In the genomic region with DNA sequence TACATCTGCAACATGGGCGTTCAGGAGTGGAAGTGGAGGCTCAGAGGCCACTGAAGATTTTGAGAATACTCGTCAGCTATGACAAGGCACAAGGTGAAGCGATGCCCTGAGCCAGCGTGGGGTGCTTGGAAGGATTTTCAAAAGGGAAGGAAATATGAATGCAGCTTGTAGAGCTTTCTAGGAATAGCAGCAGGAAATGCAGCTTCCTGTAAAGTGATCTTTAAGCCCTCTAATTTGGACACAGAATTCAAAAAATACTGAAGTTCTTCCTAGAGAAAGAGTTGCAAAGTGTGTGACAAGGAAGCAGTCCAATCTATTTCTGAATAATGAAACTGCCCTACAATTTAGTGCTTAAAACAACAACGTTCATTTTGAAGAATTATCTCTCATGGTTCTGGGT, we compare ENCODE assay signal across 25 cellular contexts. TPM values are rescaled to one million over a fixed set of nuclear protein-coding genes. Genes with fewer than 3 reads are reported as not detected.
A peak's percentile ranks its signal among the peaks of the same experiment; 100 is the strongest.
DNase-seq lines count a peak whose midpoint lies in the region; ATAC-seq and TF ChIP-seq lines count a peak whose summit lies in the region.
"Had no signal": no experiment of that assay in that cellular context is flagged by ENCODE, and none has a peak within 500 bp of the region (broad histone marks: within the 10 kb centered on the region; RNA-seq: fewer than 3 reads in every experiment).

No MANE protein-coding gene starts in this region.

- no peak for DNase-seq in T-helper 2 cell treated with Interferon-gamma antibody and Interleukin-4, amounts not matched to agents 5 μg/mL and 100 μg/mL, for 36 hours (ENCODE audit: low spot score)
- DNase-seq in T-helper 2 cell (no peak), GF-D8 (lab: John Stamatoyannopoulos, UW) (peak; percentile 61), left lobe of liver (ENCODE audit: low spot score) (no peak), GM10266 (ENCODE audit: extremely low spot score) (no peak)
- DNase-seq: activated CD4-positive, alpha-beta T cell treated with anti-CD3 and anti-CD28 coated beads, Interleukin-2, amount 50 U/mL, for 1 hour; activated effector memory CD4-positive, alpha-beta T cell treated with Interleukin-2 at 50 U/mL for 16 hours; CD4-positive, alpha-beta T cell; dorsolateral prefrontal cortex; EL; H7; left ventricle myocardium inferior; MG63; midbrain; naive thymus-derived CD4-positive, alpha-beta T cell; NCI-H1436; NCI-H345; NCI-H748 treated with DMSO at 0.1 percent for 48 hours; T-cell had no signal

- H3K27me3 Mint-ChIP-seq in T-helper 2 cell treated with Interferon-gamma antibody and Interleukin-4, amounts not matched to agents 5 μg/mL and 100 μg/mL, for 36 hours (ENCODE audit: low read depth) = peaks cover 25% of the 10 kb centered on the region
- H3K27me3 Mint-ChIP-seq in T-helper 1 cell treated with Interleukin-12 subunit alpha and Interleukin-12 subunit beta and Interleukin-4 antibody, amounts not matched to agents 30 μg/mL and 1 μg/mL, for 36 hours (ENCODE audit: low read depth) = peaks cover 20% of the 10 kb centered on the region
- H3K27me3 Mint-ChIP-seq: CD4-positive, alpha-beta T cell; central memory CD8-positive, alpha-beta T cell; IgD-negative memory B cell had no signal

- H3K4me3 Mint-ChIP-seq in T-helper 2 cell treated with Interferon-gamma antibody and Interleukin-4, amounts not matched to agents 5 μg/mL and 100 μg/mL, for 36 hours = peak overlapping the region; percentile 31
- peak overlapping the region; percentile 35 for H3K4me3 Mint-ChIP-seq in T-helper 1 cell treated with Interleukin-12 subunit alpha and Interleukin-12 subunit beta and Interleukin-4 antibody, amounts not matched to agents 30 μg/mL and 1 μg/mL, for 36 hours
- H3K4me3 Mint-ChIP-seq: CD4-positive, alpha-beta T cell; central memory CD8-positive, alpha-beta T cell; IgD-negative memory B cell; stimulated activated naive CD8-positive, alpha-beta T cell treated with anti-CD3 and anti-CD28 coated beads, Interleukin-15, Interleukin-2, amounts not matched to agents 100 ng/mL and 50 ng/mL, for 24 hours; T-cell had no signal

- H3K4me1 Mint-ChIP-seq in T-helper 2 cell treated with Interferon-gamma antibody and Interleukin-4, amounts not matched to agents 5 μg/mL and 100 μg/mL, for 36 hours (ENCODE audit: low read depth) = peaks cover 15% of the 10 kb centered on the region
- H3K4me1 Mint-ChIP-seq in T-helper 1 cell treated with Interleukin-12 subunit alpha and Interleukin-12 subunit beta and Interleukin-4 antibody, amounts not matched to agents 30 μg/mL and 1 μg/mL, for 36 hours (ENCODE audit: low read depth) = peaks cover 16% of the 10 kb centered on the region
- H3K4me1 Mint-ChIP-seq: central memory CD8-positive, alpha-beta T cell had no signal

- H3K36me3 Mint-ChIP-seq in T-helper 2 cell treated with Interferon-gamma antibody and Interleukin-4, amounts not matched to agents 5 μg/mL and 100 μg/mL, for 36 hours (ENCODE audit: low read depth) = no peaks in the 10 kb centered on the region
- H3K36me3 Mint-ChIP-seq in T-helper 1 cell treated with Interleukin-12 subunit alpha and Interleukin-12 subunit beta and Interleukin-4 antibody, amounts not matched to agents 30 μg/mL and 1 μg/mL, for 36 hours (ENCODE audit: low read depth) = no peaks in the 10 kb centered on the region
- H3K36me3 Mint-ChIP-seq: naive thymus-derived CD4-positive, alpha-beta T cell; T-cell had no signal

- no peak overlapping the region for H3K27ac Mint-ChIP-seq in T-helper 2 cell treated with Interferon-gamma antibody and Interleukin-4, amounts not matched to agents 5 μg/mL and 100 μg/mL, for 36 hours
- H3K27ac Mint-ChIP-seq in T-helper 1 cell treated with Interleukin-12 subunit alpha and Interleukin-12 subunit beta and Interleukin-4 antibody, amounts not matched to agents 30 μg/mL and 1 μg/mL, for 36 hours = peak overlapping the region; percentile 53
- H3K27ac Mint-ChIP-seq: CD4-positive, alpha-beta T cell; IgD-negative memory B cell; stimulated activated naive CD8-positive, alpha-beta T cell treated with anti-CD3 and anti-CD28 coated beads, Interleukin-15, Interleukin-2, amounts not matched to agents 100 ng/mL and 50 ng/mL, for 24 hours had no signal

- TF ChIP-seq CTCF in GM10266 (IDR thresholded peaks at IDR 0.05; ENCODE audit: control insufficient read depth, insufficient read depth, low read depth, missing control alignments) = no peak

- no peaks in the 10 kb centered on the region for H3K9me3 Mint-ChIP-seq in T-helper 2 cell treated with Interferon-gamma antibody and Interleukin-4, amounts not matched to agents 5 μg/mL and 100 μg/mL, for 36 hours
- no peaks in the 10 kb centered on the region for H3K9me3 Mint-ChIP-seq in T-helper 1 cell treated with Interleukin-12 subunit alpha and Interleukin-12 subunit beta and Interleukin-4 antibody, amounts not matched to agents 30 μg/mL and 1 μg/mL, for 36 hours
- H3K9me3 Mint-ChIP-seq: CD4-positive, alpha-beta T cell; central memory CD8-positive, alpha-beta T cell; IgD-negative memory B cell; stimulated activated naive CD8-positive, alpha-beta T cell treated with anti-CD3 and anti-CD28 coated beads, Interleukin-15, Interleukin-2, amounts not matched to agents 100 ng/mL and 50 ng/mL, for 24 hours; T-cell had no signal

- ATAC-seq in left lobe of liver = peak; percentile 38
- no peak for ATAC-seq in HG02571 (IDR thresholded peaks at IDR 0.05; ENCODE audit: unreplicated experiment)
- no peak for ATAC-seq in GM19395 (IDR thresholded peaks at IDR 0.05; ENCODE audit: unreplicated experiment)
- ATAC-seq: naive thymus-derived CD4-positive, alpha-beta T cell; T-cell had no signal

RNA-seq across cellular contexts. Expression of gene C1S, which starts 13.2 kb away (rescaled TPM):
- 1,760 TPM for total RNA-seq in left lobe of liver

RNA-seq across cellular contexts. Expression of gene LPCAT3, which starts 29.0 kb away (rescaled TPM):
- total RNA-seq in left lobe of liver = 54.3 TPM

RNA-seq across cellular contexts. Expression of gene C1R, which starts 44.9 kb away (rescaled TPM):
- total RNA-seq in left lobe of liver = 1,748 TPM
